In the genomic region with DNA sequence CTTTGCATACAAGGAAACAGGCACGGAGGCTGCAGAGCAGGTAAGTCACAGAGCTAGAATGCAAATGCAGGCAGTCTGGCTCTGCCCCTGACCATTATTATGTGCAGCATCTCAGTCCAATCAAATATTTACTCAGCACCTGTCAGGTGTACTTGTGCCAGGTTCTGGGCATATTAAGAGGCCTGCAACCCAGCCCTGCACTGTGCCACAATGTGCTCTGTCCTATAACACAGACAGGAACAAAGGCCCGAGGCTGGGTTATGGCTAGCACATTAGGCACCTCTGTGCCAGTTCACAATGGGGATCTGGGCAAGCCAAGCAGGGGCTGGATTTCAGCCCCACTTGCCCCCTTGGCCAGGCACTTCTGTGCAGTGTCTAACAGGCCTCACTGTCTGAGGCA, we compare ENCODE assay signal across 13 cellular contexts. TPM values are rescaled to one million over a fixed set of nuclear protein-coding genes. Genes with fewer than 3 reads are reported as not detected.
DNase-seq lines count a peak whose midpoint lies in the region; ATAC-seq and TF ChIP-seq lines count a peak whose summit lies in the region.
"Had no signal": no experiment of that assay in that cellular context is flagged by ENCODE, and none has a peak within 500 bp of the region (broad histone marks: within the 10 kb centered on the region; RNA-seq: fewer than 3 reads in every experiment).

No MANE protein-coding gene starts in this region.

- intact Hi-C loops in sciatic nerve (cut with DNase I), result no loop called here

- H3K27ac Mint-ChIP-seq in nephron progenitor cell, result no peak overlapping the region
- H3K27ac Mint-ChIP-seq: activated CD4-positive, alpha-beta memory T cell treated with anti-CD3 and anti-CD28 coated beads, Interleukin-2, amount 10 ng/mL, durations not matched to agents 7 days and 5 days; stimulated activated memory B cell treated with anti-CD40 and anti-IgM and Interleukin-4, amounts not matched to agents 10 μg/mL and 1 μg/mL and 100 μg/mL, for 72 hours had no signal

- no peak for ATAC-seq in GM18502 (IDR thresholded peaks at IDR 0.05; ENCODE audit: poor library complexity, unreplicated experiment)
- no peak for ATAC-seq in sciatic nerve
- ATAC-seq: stimulated activated memory B cell treated with anti-CD40 and anti-IgM and Interleukin-4, amounts not matched to agents 10 μg/mL and 1 μg/mL and 100 μg/mL, for 72 hours had no signal

- DNase-seq in DMS153 treated with DMSO at 0.1 percent for 48 hours (lab: John Stamatoyannopoulos, UW; ENCODE audit: unreplicated experiment), result peak; percentile 41
- peak; percentile 11 for DNase-seq in NCI-H2081 treated with DMSO at 0.1 percent for 48 hours (lab: John Stamatoyannopoulos, UW)
- peak; percentile 39 for DNase-seq in cerebellum (ENCODE audit: low spot score)
- DNase-seq in mucosa of gallbladder (ENCODE audit: low spot score), result peak; percentile 36
- DNase-seq in sciatic nerve (ENCODE audit: low spot score), result no peak
- DNase-seq in putamen (ENCODE audit: low spot score), result no peak
- DNase-seq in nephron progenitor cell, result no peak
- DNase-seq: activated CD4-positive, alpha-beta memory T cell treated with anti-CD3 and anti-CD28 coated beads, Interleukin-2, amount 10 ng/mL, durations not matched to agents 7 days and 5 days; activated effector memory CD4-positive, alpha-beta T cell treated with Interleukin-2 at 50 U/mL for 16 hours; NCI-H1436 treated with DMSO at 0.1 percent for 48 hours; T-helper 2 cell had no signal

- H3K36me3 Mint-ChIP-seq in nephron progenitor cell (ENCODE audit: low read depth), result peaks cover 5% of the 10 kb centered on the region

- no peak overlapping the region for H3K4me3 Mint-ChIP-seq in nephron progenitor cell
- H3K4me3 Mint-ChIP-seq: activated CD4-positive, alpha-beta memory T cell treated with anti-CD3 and anti-CD28 coated beads, Interleukin-2, amount 10 ng/mL, durations not matched to agents 7 days and 5 days; stimulated activated memory B cell treated with anti-CD40 and anti-IgM and Interleukin-4, amounts not matched to agents 10 μg/mL and 1 μg/mL and 100 μg/mL, for 72 hours had no signal

- peaks cover 68% of the 10 kb centered on the region for H3K4me1 Mint-ChIP-seq in nephron progenitor cell

- TF ChIP-seq CTCF in nephron progenitor cell (IDR thresholded peaks at IDR 0.05), result no peak

- no peaks in the 10 kb centered on the region for H3K9me3 Mint-ChIP-seq in nephron progenitor cell
- H3K9me3 Mint-ChIP-seq: activated CD4-positive, alpha-beta memory T cell treated with anti-CD3 and anti-CD28 coated beads, Interleukin-2, amount 10 ng/mL, durations not matched to agents 7 days and 5 days; stimulated activated memory B cell treated with anti-CD40 and anti-IgM and Interleukin-4, amounts not matched to agents 10 μg/mL and 1 μg/mL and 100 μg/mL, for 72 hours had no signal

- H3K27me3 Mint-ChIP-seq in nephron progenitor cell (ENCODE audit: low read depth, poor library complexity), result peaks cover 6% of the 10 kb centered on the region
- H3K27me3 Mint-ChIP-seq: activated CD4-positive, alpha-beta memory T cell treated with anti-CD3 and anti-CD28 coated beads, Interleukin-2, amount 10 ng/mL, durations not matched to agents 7 days and 5 days; stimulated activated memory B cell treated with anti-CD40 and anti-IgM and Interleukin-4, amounts not matched to agents 10 μg/mL and 1 μg/mL and 100 μg/mL, for 72 hours had no signal

RNA-seq across cellular contexts. Expression of gene ARL15, which starts 14.0 kb away (rescaled TPM):
- 55.9 TPM for total RNA-seq in cerebellum
- 30.8 TPM for total RNA-seq in mucosa of gallbladder
- 30.9 TPM for total RNA-seq in sciatic nerve

Comparison
In these comparisons a context has a peak if more than half of its experiments do, and no peak if none do; other contexts are left out.
1. DNase-seq: peak in DMS153 treated with DMSO at 0.1 percent for 48 hours (single experiment), NCI-H2081 treated with DMSO at 0.1 percent for 48 hours (single experiment), cerebellum (single experiment) and mucosa of gallbladder (single experiment); none in sciatic nerve (single experiment), putamen (single experiment) and nephron progenitor cell (single experiment).